Comparison of ENCODE assay signal across 9 cellular contexts in genomic region chr9:115008536-115008935, GRCh38.
A peak's percentile ranks its signal among the peaks of the same experiment; 100 is the strongest.
DNase-seq lines count a peak whose midpoint lies in the region; ATAC-seq, FAIRE-seq and TF ChIP-seq lines count a peak whose summit lies in the region.
"Had no signal": no experiment of that assay in that cellular context is flagged by ENCODE, and none has a peak within 500 bp of the region (broad histone marks: within the 10 kb centered on the region; RNA-seq: fewer than 3 reads in every experiment).

No MANE protein-coding gene starts in this region.

- FAIRE-seq in A549 (lab: Jason Lieb, UNC): no peak

- DNase-seq in A549 (ENCODE audit: low read depth in 1 of 2, low spot score in 1 of 2) (peak; percentile 33 to 51), ELF-1 (ENCODE audit: low read depth, low spot score) (peak; percentile 49), SJSA1 (ENCODE audit: low read depth in 1 of 2, low spot score in 2 of 2) (peak; percentile 42 to 70), fibroblast of pulmonary artery (ENCODE audit: low read depth) (peak; percentile 74), posterior cingulate gyrus (no peak), middle frontal gyrus (ENCODE audit: extremely low spot score, low spot score) (no peak), HAP-1 (ENCODE audit: low spot score in 2 of 2) (no peak)

- POLR2A ChIA-PET in A549 (lab: Yijun Ruan, JAX): interaction anchor here (0.7 kb wide), 1 partner anchor 483 kb away, joined by 3 read pairs; no protein-coding TSS in a partner anchor

- H3K27me3 ChIP-seq in SJSA1 (replicated peaks) (no peaks in the 10 kb centered on the region), HAP-1 (ENCODE audit: low read depth) (no peaks in the 10 kb centered on the region)

- in situ Hi-C loops in HAP-1 (cut with MboI; ENCODE audit: low sequenced_read_pairs): no loop called here

- no peaks in the 10 kb centered on the region for H3K9me3 ChIP-seq in A549
- H3K9me3 ChIP-seq in SJSA1 (replicated peaks): no peaks in the 10 kb centered on the region
- H3K9me3 ChIP-seq in HAP-1: no peaks in the 10 kb centered on the region

- TF ChIP-seq CTCF in A549 (IDR thresholded peaks at IDR 0.05): no peak
- TF ChIP-seq CTCF in fibroblast of pulmonary artery (IDR thresholded peaks at IDR 0.05; ENCODE audit: low read length, missing control alignments): no peak

- CTCF ChIA-PET in A549 (lab: Yijun Ruan, JAX): interaction anchor here (0.9 to 14.4 kb wide), 8 partner anchors 95 to 603 kb away, joined by 3 to 259 read pairs (median 5); partner anchors contain the start of genes TEX48 and TEX53

- H3K27ac ChIP-seq in A549: peak overlapping the region in 1 of 2 experiments; percentile 34; a peak in 1 of 6 replicates
- H3K27ac ChIP-seq in SJSA1: no peak overlapping the region
- H3K27ac ChIP-seq: cardiac muscle cell had no signal

- H3K36me3 ChIP-seq in SJSA1 (no peaks in the 10 kb centered on the region), HAP-1 (replicated peaks) (no peaks in the 10 kb centered on the region)
- H3K36me3 ChIP-seq: cardiac muscle cell had no signal

- H3K4me2 ChIP-seq in A549: no peak overlapping the region; the same call in 2 of the 3 replicates

- TF ChIP-seq POLR2A in A549 (IDR thresholded peaks at IDR 0.05; ENCODE audit: low read length): no peak
- TF ChIP-seq POLR2A in GM18505 (IDR thresholded peaks at IDR 0.05; ENCODE audit: borderline replicate concordance, extremely low read depth, insufficient read depth, insufficient read length): no peak

- H3K4me1 ChIP-seq in A549: peaks cover 9% of the 10 kb centered on the region; the same call in 1 of the 3 replicates
- peaks cover 8% of the 10 kb centered on the region for H3K4me1 ChIP-seq in SJSA1 (replicated peaks)
- no peaks in the 10 kb centered on the region for H3K4me1 ChIP-seq in HAP-1

- no peak for TF ChIP-seq EP300 in A549 (IDR thresholded peaks at IDR 0.05)

- intact Hi-C loops in posterior cingulate gyrus (cut with DNase I): no loop called here

- TF ChIP-seq RAD21 in A549 (conservative IDR thresholded peaks at IDR 0.05 in 1 of 2, IDR thresholded peaks at IDR 0.05 in 1 of 2): 0 out of 5 replicates have a peak, but pooled peaks of 1 of the 2 experiments have one; percentile 14

- WGBS in A549 (ENCODE audit: missing lambda C conversion rate): 44% methylated on average over 3 of the region's 3 CpGs

- ATAC-seq in A549: peak; percentile 95 to 96
- ATAC-seq in GM18505 (IDR thresholded peaks at IDR 0.05; ENCODE audit: unreplicated experiment): no peak

- H3K4me3 ChIP-seq in A549 (no peak overlapping the region), SJSA1 (no peak overlapping the region), fibroblast of pulmonary artery (replicated peaks; ENCODE audit: low read depth, low read length) (no peak overlapping the region), HAP-1 (no peak overlapping the region)
- H3K4me3 ChIP-seq: cardiac muscle cell had no signal

TF ChIP-seq in A549, 52 proteins besides CTCF, POLR2A, EP300 and RAD21:
- TF ChIP-seq BHLHE40 (IDR thresholded peaks at IDR 0.05; ENCODE audit: low read depth, low read length) (no peak), FOSL2 (IDR thresholded peaks at IDR 0.05) (0 out of 2 replicates have a peak, but pooled peaks have one; percentile 17), FOSL2 (CRISPR knock-in tag; IDR thresholded peaks at IDR 0.05) (peak; percentile 39), HDAC2 (IDR thresholded peaks at IDR 0.05) (no peak), FOSB (CRISPR knock-in tag; IDR thresholded peaks at IDR 0.05) (no peak), GATA3 (IDR thresholded peaks at IDR 0.05; ENCODE audit: borderline replicate concordance) (no peak), SREBF2 (IDR thresholded peaks at IDR 0.05) (no peak), EHMT2 (IDR thresholded peaks at IDR 0.05; ENCODE audit: low read depth) (no peak), MAFK (IDR thresholded peaks at IDR 0.05; ENCODE audit: partially characterized antibody) (peak; percentile 80), CHD2 (IDR thresholded peaks at IDR 0.05; ENCODE audit: low read length, partially characterized antibody) (no peak)

Comparison
In these comparisons a context has a peak if more than half of its experiments do, and no peak if none do; other contexts are left out.
1. DNase-seq: peak in A549 (2 of 2), ELF-1 (single experiment), SJSA1 (2 of 2) and fibroblast of pulmonary artery (single experiment); none in posterior cingulate gyrus (0 of 10), middle frontal gyrus (single experiment) and HAP-1 (0 of 2).